16 cellular contexts compared by ENCODE assay signal in genomic region chr20:7302256-7302655, GRCh38.
"Had no signal": no experiment of that assay in that cellular context is flagged by ENCODE, and none has a peak within 500 bp of the region (broad histone marks: within the 10 kb centered on the region; RNA-seq: fewer than 3 reads in every experiment).

No MANE protein-coding gene starts in this region.

- H3K27me3 ChIP-seq: gastroesophageal sphincter, pancreas, stomach had no signal

- H3K4me1 Mint-ChIP-seq: activated naive CD8-positive, alpha-beta T cell treated with anti-CD3 and anti-CD28 coated beads, Interleukin-2, amount 10 ng/mL, durations not matched to agents 7 days and 5 days; brain; T-cell had no signal

- H3K4me3 Mint-ChIP-seq: activated naive CD8-positive, alpha-beta T cell treated with anti-CD3 and anti-CD28 coated beads, Interleukin-2, amount 10 ng/mL, durations not matched to agents 7 days and 5 days; brain; T-cell had no signal

- FAIRE-seq: pancreas had no signal

- DNase-seq: activated CD4-positive, CD25-positive, alpha-beta regulatory T cell treated with anti-CD3 and anti-CD28 coated beads, Interleukin-2, amount 50 U/mL, for 72 hours; activated naive CD4-positive, alpha-beta T cell; activated naive CD8-positive, alpha-beta T cell treated with anti-CD3 and anti-CD28 coated beads, Interleukin-2, amount 10 ng/mL, durations not matched to agents 7 days and 5 days; cortex of kidney; effector memory CD4-positive, alpha-beta T cell; heart right ventricle; islet precursor cell; pancreas; stimulated activated CD4-positive, alpha-beta T cell treated with anti-CD3 and anti-CD28 coated beads, Interleukin-12 subunit alpha, Interleukin-12 subunit beta, amount 100 ng/mL, for 4 hours; stimulated activated CD4-positive, alpha-beta T cell treated with anti-CD3 and anti-CD28 coated beads, Interleukin-2, amount 100 ng/mL, for 24 hours; stomach; T-cell; T-helper 9 cell had no signal

- ATAC-seq: gastroesophageal sphincter, heart right ventricle, pancreas, T-cell had no signal

- H3K27ac ChIP-seq: gastroesophageal sphincter, heart right ventricle, pancreas, stomach, thoracic aorta had no signal

- H3K27ac Mint-ChIP-seq: activated naive CD8-positive, alpha-beta T cell treated with anti-CD3 and anti-CD28 coated beads, Interleukin-2, amount 10 ng/mL, durations not matched to agents 7 days and 5 days; T-cell had no signal

- H3K9me3 ChIP-seq: gastroesophageal sphincter, pancreas, stomach, thoracic aorta had no signal

- H3K36me3 Mint-ChIP-seq: activated naive CD8-positive, alpha-beta T cell treated with anti-CD3 and anti-CD28 coated beads, Interleukin-2, amount 10 ng/mL, durations not matched to agents 7 days and 5 days; brain; T-cell had no signal

- H3K4me3 ChIP-seq: gastroesophageal sphincter, heart right ventricle, pancreas, stomach, thoracic aorta had no signal

- H3K4me1 ChIP-seq: gastroesophageal sphincter, heart right ventricle, pancreas, stomach had no signal

- H3K27me3 Mint-ChIP-seq: activated naive CD8-positive, alpha-beta T cell treated with anti-CD3 and anti-CD28 coated beads, Interleukin-2, amount 10 ng/mL, durations not matched to agents 7 days and 5 days had no signal

- H3K36me3 ChIP-seq: gastroesophageal sphincter, heart right ventricle, pancreas, stomach, thoracic aorta had no signal
